In the genomic region with DNA sequence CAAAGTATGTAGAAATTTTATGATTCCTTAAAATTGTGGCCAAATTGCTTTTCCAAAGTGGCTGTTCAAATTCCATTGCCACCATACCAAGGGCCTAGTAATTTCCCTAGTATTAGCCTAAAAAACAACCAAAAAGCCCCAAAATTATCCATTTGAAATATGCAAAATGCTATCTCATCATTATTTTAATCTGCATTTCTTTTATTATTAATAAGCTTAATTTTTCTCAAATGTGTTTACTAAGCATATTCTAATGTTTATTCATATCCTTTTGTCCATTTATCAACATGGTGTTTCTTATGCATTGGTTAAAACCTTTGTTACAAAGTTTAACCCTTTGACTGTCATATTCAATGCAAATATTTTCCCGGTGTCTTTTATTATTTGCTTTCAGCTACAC, we compare ENCODE assay signal across 25 cellular contexts. TPM values are rescaled to one million over a fixed set of nuclear protein-coding genes. Genes with fewer than 3 reads are reported as not detected.
DNase-seq lines count a peak whose midpoint lies in the region; ATAC-seq, FAIRE-seq and TF ChIP-seq lines count a peak whose summit lies in the region.
"Had no signal": no experiment of that assay in that cellular context is flagged by ENCODE, and none has a peak within 500 bp of the region (broad histone marks: within the 10 kb centered on the region; RNA-seq: fewer than 3 reads in every experiment).

No MANE protein-coding gene starts in this region.

- peak overlapping the region; percentile 40 for H3K27ac Mint-ChIP-seq in MCF 10A (ENCODE audit: low read depth, unreplicated experiment)
- H3K27ac Mint-ChIP-seq: CD4-positive, alpha-beta memory T cell; CD4-positive, CD25-positive, alpha-beta regulatory T cell had no signal

- no peaks in the 10 kb centered on the region for H3K9me1 ChIP-seq in K562 (ENCODE audit: control insufficient read depth, insufficient read depth, low read length)

- no peak overlapping the region for H3K9ac ChIP-seq in K562 (ENCODE audit: insufficient read depth in 1 of 2, low read depth in 2 of 2, low read length in 2 of 2)
- H3K9ac ChIP-seq: BLaER1 had no signal

- POLR2A ChIA-PET in MCF 10A (lab: Yijun Ruan, JAX), result no interaction called here
- POLR2A ChIA-PET in A549 (lab: Yijun Ruan, JAX), result no interaction called here
- POLR2A ChIA-PET in K562 (lab: Yijun Ruan, JAX), result no interaction called here

- BruUV-seq in MCF 10A (replicated peaks; lab: Mats Ljungman, UMichigan) (no TSS peak), K562 (replicated peaks; lab: Mats Ljungman, UMichigan) (no TSS peak)

- no peak overlapping the region for H3K4me2 ChIP-seq in A549
- no peak overlapping the region for H3K4me2 ChIP-seq in K562 (ENCODE audit: insufficient read depth, low read length)
- H3K4me2 ChIP-seq: BLaER1 had no signal

- H3K27me3 Mint-ChIP-seq in MCF 10A (ENCODE audit: insufficient read depth, unreplicated experiment), result no peaks in the 10 kb centered on the region
- H3K27me3 Mint-ChIP-seq: CD4-positive, alpha-beta memory T cell; CD4-positive, CD25-positive, alpha-beta regulatory T cell; CD8-positive, alpha-beta memory T cell had no signal

- no peaks in the 10 kb centered on the region for H4K20me1 ChIP-seq in K562 (replicated peaks; ENCODE audit: control insufficient read depth, insufficient read depth, low read length)
- H4K20me1 ChIP-seq: BLaER1 had no signal

- H3K4me3 ChIP-seq in breast epithelium, result no peak overlapping the region
- H3K4me3 ChIP-seq in A549, result no peak overlapping the region
- H3K4me3 ChIP-seq in K562, result no peak overlapping the region
- H3K4me3 ChIP-seq: BLaER1, GM12878 had no signal

- TF ChIP-seq RAD21 in A549 (conservative IDR thresholded peaks at IDR 0.05 in 1 of 2, IDR thresholded peaks at IDR 0.05 in 1 of 2) (no peak), K562 (CRISPR knock-in tag; conservative IDR thresholded peaks at IDR 0.05 in 1 of 2, IDR thresholded peaks at IDR 0.05 in 1 of 2) (no peak)

- no peak for TF ChIP-seq CTCF in MCF 10A (IDR thresholded peaks at IDR 0.05; ENCODE audit: unreplicated experiment)
- TF ChIP-seq CTCF in breast epithelium (IDR thresholded peaks at IDR 0.05), result no peak
- TF ChIP-seq CTCF in A549 (IDR thresholded peaks at IDR 0.05), result no peak
- no peak for TF ChIP-seq CTCF in K562 (IDR thresholded peaks at IDR 0.05 in 2 of 3, conservative IDR thresholded peaks at IDR 0.05 in 1 of 3; ENCODE audit: insufficient read depth in 2 of 3, low read depth in 1 of 3, low read length in 3 of 3)

- 90% methylated on average over 1 of the region's 1 CpG for WGBS in A549 (ENCODE audit: missing lambda C conversion rate)
- 0% methylated on average over 1 of the region's 1 CpG for WGBS in K562 (ENCODE audit: insufficient coverage, low coverage, missing lambda C conversion rate)

- intact Hi-C loops in MCF 10A (cut with micrococcal nuclease), result no loop called here
- intact Hi-C loops in breast epithelium (cut with DNase I; ENCODE audit: low total_unique reads), result no loop called here
- intact Hi-C loops in K562 (cut with micrococcal nuclease), result no loop called here

- H3K9me3 ChIP-seq in breast epithelium, result no peaks in the 10 kb centered on the region
- no peaks in the 10 kb centered on the region for H3K9me3 ChIP-seq in A549
- H3K9me3 ChIP-seq in K562 (replicated peaks; ENCODE audit: control insufficient read depth, insufficient read depth, low read depth, low read length), result no peaks in the 10 kb centered on the region
- H3K9me3 ChIP-seq: BE2C, BLaER1 had no signal

- peaks cover 61% of the 10 kb centered on the region for H3K36me3 Mint-ChIP-seq in MCF 10A (ENCODE audit: insufficient read depth, unreplicated experiment)
- H3K36me3 Mint-ChIP-seq: CD4-positive, alpha-beta memory T cell; CD4-positive, CD25-positive, alpha-beta regulatory T cell; CD8-positive, alpha-beta memory T cell had no signal

- H3K4me1 ChIP-seq in breast epithelium (no peaks in the 10 kb centered on the region), A549 (no peaks in the 10 kb centered on the region), K562 (replicated peaks in 1 of 2; ENCODE audit: control insufficient read depth in 2 of 2, insufficient read depth in 2 of 2, low read length in 2 of 2) (no peaks in the 10 kb centered on the region)
- H3K4me1 ChIP-seq: BE2C, BLaER1 had no signal

- H3K9me3 Mint-ChIP-seq in MCF 10A (ENCODE audit: unreplicated experiment), result peaks cover 17% of the 10 kb centered on the region

- no peak for FAIRE-seq in A549 (lab: Jason Lieb, UNC)
- FAIRE-seq in K562 (lab: Jason Lieb, UNC), result no peak
- FAIRE-seq: GM12878, GM12892, GM18507 had no signal

- ATAC-seq in A549 (no peak), K562 (no peak), HG02798 (IDR thresholded peaks at IDR 0.05; ENCODE audit: poor library complexity, unreplicated experiment) (no peak)
- ATAC-seq: GM12878 had no signal

- no peak for DNase-seq in MCF 10A (ENCODE audit: unreplicated experiment)
- no peak for DNase-seq in breast epithelium (ENCODE audit: low spot score in 2 of 2)
- DNase-seq in A549 (ENCODE audit: low read depth in 1 of 2, low spot score in 1 of 2), result no peak
- DNase-seq in K562 (ENCODE audit: extremely low read depth in 1 of 4, low spot score in 3 of 4), result no peak
- DNase-seq: ACHN; BE2C; C1 segment of cervical spinal cord; CD4-positive, alpha-beta memory T cell; CD4-positive, CD25-positive, alpha-beta regulatory T cell; CD8-positive, alpha-beta memory T cell; COR-L47; DMS 273 treated with DMSO at 0.1 percent for 48 hours; DMS153; DMS53; DMS79; DND-41; GDM1 had no signal

- CTCF ChIA-PET in MCF 10A (lab: Yijun Ruan, JAX) (interaction anchor here (0.6 to 1.4 kb wide), 2 partner anchors 27 to 59 kb away, joined by 3 read pairs; no protein-coding TSS in a partner anchor), A549 (lab: Yijun Ruan, JAX) (no interaction called here), K562 (lab: Yijun Ruan, JAX; ENCODE audit: low intra/inter-chr PET ratio) (no interaction called here)

- H3K27me3 ChIP-seq in breast epithelium (no peaks in the 10 kb centered on the region), K562 (ENCODE audit: control insufficient read depth in 2 of 2, insufficient read depth in 2 of 2, low read length in 2 of 2) (no peaks in the 10 kb centered on the region)
- H3K27me3 ChIP-seq: BE2C, BLaER1 had no signal

- H3K4me3 Mint-ChIP-seq in MCF 10A (ENCODE audit: unreplicated experiment), result no peak overlapping the region
- H3K4me3 Mint-ChIP-seq: CD14-positive monocyte; CD4-positive, alpha-beta memory T cell; CD4-positive, CD25-positive, alpha-beta regulatory T cell; CD8-positive, alpha-beta memory T cell had no signal

- H3K79me2 ChIP-seq in K562 (ENCODE audit: control insufficient read depth, insufficient read depth, low read length), result no peaks in the 10 kb centered on the region

- in situ Hi-C loops in K562 (cut with MboI), result no loop called here

- TF ChIP-seq POLR2A in breast epithelium (IDR thresholded peaks at IDR 0.05) (no peak), A549 (IDR thresholded peaks at IDR 0.05; ENCODE audit: low read length) (no peak), K562 (conservative IDR thresholded peaks at IDR 0.05) (no peak)

- H3K36me3 ChIP-seq in breast epithelium, result no peaks in the 10 kb centered on the region
- no peaks in the 10 kb centered on the region for H3K36me3 ChIP-seq in K562 (ENCODE audit: control insufficient read depth, insufficient read depth, low read length)
- H3K36me3 ChIP-seq: BE2C, BLaER1 had no signal

- no peak for TF ChIP-seq EP300 in A549 (IDR thresholded peaks at IDR 0.05)
- no peak for TF ChIP-seq EP300 in K562 (IDR thresholded peaks at IDR 0.05; ENCODE audit: low read length)

- no peak overlapping the region for H3K27ac ChIP-seq in breast epithelium
- no peak overlapping the region for H3K27ac ChIP-seq in A549
- H3K27ac ChIP-seq in K562 (ENCODE audit: extremely low read depth, low read depth, low read length), result no peak overlapping the region
- H3K27ac ChIP-seq: 22Rv1, BLaER1 had no signal

- H2AFZ ChIP-seq in K562 (ENCODE audit: low read depth, low read length), result no peak overlapping the region

- H3K4me1 Mint-ChIP-seq in MCF 10A (ENCODE audit: insufficient read depth, unreplicated experiment), result peaks cover 7% of the 10 kb centered on the region
- H3K4me1 Mint-ChIP-seq: CD14-positive monocyte; CD4-positive, alpha-beta memory T cell; CD4-positive, CD25-positive, alpha-beta regulatory T cell; CD8-positive, alpha-beta memory T cell had no signal

TF ChIP-seq in A549, 52 proteins besides CTCF, POLR2A, EP300 and RAD21:
- TF ChIP-seq BHLHE40 (IDR thresholded peaks at IDR 0.05; ENCODE audit: low read depth, low read length), result no peak
- peak; percentile 73 for TF ChIP-seq MAFK (IDR thresholded peaks at IDR 0.05; ENCODE audit: partially characterized antibody)

TF ChIP-seq in K562, 482 proteins besides CTCF, POLR2A, EP300 and RAD21 (continues in another document):
- TF ChIP-seq ZNF316 (IDR thresholded peaks at IDR 0.05), result peak; percentile 45
- TF ChIP-seq ZNF212 (CRISPR knock-in tag; IDR thresholded peaks at IDR 0.05), result no peak

RNA-seq across cellular contexts. Expression of a gene that starts 48.0 kb away (rescaled TPM):
- total RNA-seq in MCF 10A (2022) (123 and 211 TPM in 2 replicates), breast epithelium (10 to 100 TPM; 13.5 to 60.3 (median 42.0) TPM), K562 (2014; rRNA removed) (not detected in 2 replicates), K562 (2014; rRNA removed; fragmentation: Illumina TruSeq; extraction: Trizol) (not detected in 2 replicates), K562 (2015; rRNA removed; fragmentation: Illumina TruSeq; extraction: Trizol) (not detected in 2 replicates), K562 (2021) (0.20 TPM in 1 of 2 replicates, not detected in the other)
- polyA plus RNA-seq in A549 (2011; rRNA removed) (0.75 and 1.3 TPM in 2 replicates), A549 (2017; fragmentation: RNase III; extraction: RNeasy Plus Mini Kit Qiagen cat#74134 plus additional on column Dnase treatment) (2.7 to 3.2 TPM (median 2.7 TPM) in 3 replicates), K562 (2011; rRNA removed) (not detected in 2 replicates), K562 (2014; fragmentation: Illumina TruSeq; extraction: Trizol) (not detected in 2 replicates), K562 (2014; fragmentation: Nextera tagmentation; extraction: Ambion mirVana) (not detected), K562 (2014; rRNA removed) (not detected in 2 replicates)
- polyA plus RNA-seq in A549 (2012; cell fraction: cytosol; rRNA removed), result 1.4 TPM in 2 replicates
- polyA plus RNA-seq in A549 (2012; cell fraction: nucleus; rRNA removed), result 0.37 and 0.70 TPM in 2 replicates
- 0.50 and 1.0 TPM in 2 replicates for polyA minus RNA-seq in A549 (2011; rRNA and poly(A)+ RNA removed)
- total RNA-seq in K562 (2011; cell fraction: chromatin; rRNA removed; ENCODE audit: low replicate concordance), result not detected in 2 replicates
- not detected in 2 replicates for total RNA-seq in K562 (2011; cell fraction: nucleolus; rRNA removed)
- total RNA-seq in K562 (2011; cell fraction: nucleoplasm; rRNA removed), result not detected in 2 replicates
- polyA plus RNA-seq in K562 (2011; cell fraction: cytosol; rRNA removed), result not detected in 2 replicates
- not detected in 2 replicates for polyA plus RNA-seq in K562 (2011; cell fraction: nucleus; rRNA removed)
- polyA plus RNA-seq in K562 (2012), result not detected in 2 replicates
- polyA minus RNA-seq in K562 (2011; rRNA and poly(A)+ RNA removed), result not detected in 2 replicates
- polyA minus RNA-seq in K562 (2011; cell fraction: cytosol; rRNA and poly(A)+ RNA removed), result not detected in 2 replicates
- not detected in 2 replicates for polyA minus RNA-seq in K562 (2011; cell fraction: nucleus; rRNA and poly(A)+ RNA removed)
- total RNA-seq: CD4-positive, CD25-positive, alpha-beta regulatory T cell; CD8-positive, alpha-beta memory T cell; G401; GM12878 had no signal
- polyA plus RNA-seq: CD4-positive, alpha-beta memory T cell; CD8-positive, alpha-beta memory T cell; GM12878 had no signal

Comparison
In these comparisons a context has a peak if more than half of its experiments do, and no peak if none do; other contexts are left out.
1. RNA of a gene that starts 48.0 kb away (total RNA-seq): 123 to 211 TPM in MCF 10A and 13.5 to 60.3 TPM in breast epithelium; 0.20 TPM in K562; every median in the first group is over 10 times any median in the second.